In the genomic region with DNA sequence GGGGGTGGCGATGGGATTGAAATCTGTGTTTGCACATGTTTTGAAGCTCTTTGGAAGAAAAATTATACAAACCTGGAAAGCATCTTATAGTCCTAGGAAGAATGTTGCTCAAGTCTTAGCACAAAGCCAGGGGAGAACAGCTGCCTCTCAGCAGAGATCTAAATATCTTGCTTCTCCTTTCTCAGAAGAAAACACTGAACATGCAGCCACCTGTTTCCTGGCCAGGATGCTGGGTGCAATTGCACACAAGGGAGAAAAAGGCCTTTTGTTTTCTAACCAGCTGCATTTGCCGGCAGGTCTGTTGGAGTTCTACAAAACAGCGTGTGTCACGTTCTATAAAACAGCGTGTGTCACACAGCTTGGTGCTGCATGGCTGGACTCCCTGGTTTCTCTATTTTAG, we compare ENCODE assay signal across 13 cellular contexts.
DNase-seq lines count a peak whose midpoint lies in the region; ATAC-seq and TF ChIP-seq lines count a peak whose summit lies in the region.
"Had no signal": no experiment of that assay in that cellular context is flagged by ENCODE, and none has a peak within 500 bp of the region (broad histone marks: within the 10 kb centered on the region; RNA-seq: fewer than 3 reads in every experiment).

No MANE protein-coding gene starts in this region.

- H3K9me3 ChIP-seq in BLaER1, result no peaks in the 10 kb centered on the region
- H3K9me3 ChIP-seq: heart left ventricle, vagina had no signal

- H3K4me3 Mint-ChIP-seq in activated CD4-positive, alpha-beta memory T cell treated with anti-CD3 and anti-CD28 coated beads, Interleukin-2, amount 10 ng/mL, durations not matched to agents 7 days and 5 days, result no peak overlapping the region
- H3K4me3 Mint-ChIP-seq: natural killer cell had no signal

- no peak overlapping the region for H3K4me3 ChIP-seq in BLaER1
- no peak overlapping the region for H3K4me3 ChIP-seq in coronary artery
- H3K4me3 ChIP-seq: heart left ventricle, vagina had no signal

- no peaks in the 10 kb centered on the region for H3K36me3 ChIP-seq in BLaER1
- H3K36me3 ChIP-seq: heart left ventricle, vagina had no signal

- peak; percentile 90 for DNase-seq in NCI-H345 treated with DMSO at 0.1 percent for 48 hours (lab: John Stamatoyannopoulos, UW; ENCODE audit: unreplicated experiment)
- DNase-seq in NCI-H82 (lab: John Stamatoyannopoulos, UW), result no peak
- DNase-seq in stimulated activated CD4-positive, alpha-beta T cell treated with anti-CD3 and anti-CD28 coated beads, Interleukin-4, amount 100 ng/mL, for 1 hour, result no peak
- no peak for DNase-seq in coronary artery (ENCODE audit: low spot score)
- no peak for DNase-seq in activated CD4-positive, alpha-beta memory T cell treated with anti-CD3 and anti-CD28 coated beads, Interleukin-2, amount 10 ng/mL, durations not matched to agents 7 days and 5 days
- DNase-seq: activated CD8-positive, alpha-beta memory T cell treated with anti-CD3 and anti-CD28 coated beads, Interleukin-2, amount 50 U/mL, for 48 hours; heart left ventricle; natural killer cell; SHP77 had no signal

- no peaks in the 10 kb centered on the region for H3K36me3 Mint-ChIP-seq in activated CD4-positive, alpha-beta memory T cell treated with anti-CD3 and anti-CD28 coated beads, Interleukin-2, amount 10 ng/mL, durations not matched to agents 7 days and 5 days (ENCODE audit: low read depth)
- H3K36me3 Mint-ChIP-seq: natural killer cell had no signal

- no peak overlapping the region for H3K27ac Mint-ChIP-seq in activated CD4-positive, alpha-beta memory T cell treated with anti-CD3 and anti-CD28 coated beads, Interleukin-2, amount 10 ng/mL, durations not matched to agents 7 days and 5 days
- H3K27ac Mint-ChIP-seq: natural killer cell had no signal

- H3K27ac ChIP-seq in BLaER1 (peak overlapping the region; percentile 77), coronary artery (no peak overlapping the region)
- H3K27ac ChIP-seq: heart left ventricle, vagina had no signal

- TF ChIP-seq CTCF in coronary artery (IDR thresholded peaks at IDR 0.05), result no peak

- no peaks in the 10 kb centered on the region for H4K20me1 ChIP-seq in BLaER1

- CTCF ChIA-PET in activated CD4-positive, alpha-beta memory T cell treated with anti-CD3 and anti-CD28 coated beads, Interleukin-2, amount 10 ng/mL, durations not matched to agents 7 days and 5 days (lab: Charles Lee), result no interaction called here

- H3K27me3 ChIP-seq in BLaER1, result no peaks in the 10 kb centered on the region
- H3K27me3 ChIP-seq: heart left ventricle, vagina had no signal

- H3K4me1 ChIP-seq in BLaER1, result peaks cover 39% of the 10 kb centered on the region
- H3K4me1 ChIP-seq: heart left ventricle, vagina had no signal

- ATAC-seq in GM19397 (IDR thresholded peaks at IDR 0.05; ENCODE audit: unreplicated experiment) (peak; percentile 74), HG03064 (IDR thresholded peaks at IDR 0.05; ENCODE audit: low read depth, unreplicated experiment) (peak; percentile 49)
- ATAC-seq: heart left ventricle, natural killer cell had no signal

- peak overlapping the region; percentile 56 for H3K4me2 ChIP-seq in BLaER1

- H3K9ac ChIP-seq in BLaER1, result no peak overlapping the region; the same call in 1 of the 2 replicates

- POLR2A ChIA-PET in activated CD4-positive, alpha-beta memory T cell treated with anti-CD3 and anti-CD28 coated beads, Interleukin-2, amount 10 ng/mL, durations not matched to agents 7 days and 5 days (lab: Charles Lee), result no interaction called here

- no peaks in the 10 kb centered on the region for H3K4me1 Mint-ChIP-seq in activated CD4-positive, alpha-beta memory T cell treated with anti-CD3 and anti-CD28 coated beads, Interleukin-2, amount 10 ng/mL, durations not matched to agents 7 days and 5 days
- H3K4me1 Mint-ChIP-seq: natural killer cell had no signal

- no peaks in the 10 kb centered on the region for H3K9me3 Mint-ChIP-seq in activated CD4-positive, alpha-beta memory T cell treated with anti-CD3 and anti-CD28 coated beads, Interleukin-2, amount 10 ng/mL, durations not matched to agents 7 days and 5 days

- no peaks in the 10 kb centered on the region for H3K27me3 Mint-ChIP-seq in activated CD4-positive, alpha-beta memory T cell treated with anti-CD3 and anti-CD28 coated beads, Interleukin-2, amount 10 ng/mL, durations not matched to agents 7 days and 5 days
